ENCODE assay signal across 8 cellular contexts in genomic region chr2:217789736-217790181, GRCh38.
A peak's percentile ranks its signal among the peaks of the same experiment; 100 is the strongest.
DNase-seq lines count a peak whose midpoint lies in the region; ATAC-seq and TF ChIP-seq lines count a peak whose summit lies in the region.

No MANE protein-coding gene starts in this region.

- in situ Hi-C loops in mammary epithelial cell (cut with MboI; ENCODE audit: low sequenced_read_pairs in 2 of 2), result loop anchor here (5.0 to 10.0 kb wide), 4 partner anchors 93 to 198 kb away; no protein-coding TSS in a partner anchor

- TF ChIP-seq CTCF in breast epithelium (IDR thresholded peaks at IDR 0.05) (no peak), mammary epithelial cell (conservative IDR thresholded peaks at IDR 0.05 in 1 of 2, IDR thresholded peaks at IDR 0.05 in 1 of 2; ENCODE audit: extremely low read depth in 1 of 2, insufficient read depth in 1 of 2, low read depth in 1 of 2, low read length in 2 of 2) (no peak), lower lobe of right lung (IDR thresholded peaks at IDR 0.05) (no peak), upper lobe of right lung (IDR thresholded peaks at IDR 0.05) (no peak), hepatocyte (IDR thresholded peaks at IDR 0.05; ENCODE audit: poor library complexity) (no peak)

- no peaks in the 10 kb centered on the region for H3K36me3 Mint-ChIP-seq in activated T-helper 2 cell treated with anti-CD3 and anti-CD28 coated beads, Interferon-gamma antibody, Interleukin-2, Interleukin-4, amounts not matched to agents 10 μg/mL and 5 μg/mL and 100 μg/mL, durations not matched to agents 14 hours and 24 hours and 36 hours (ENCODE audit: low read depth)

- ATAC-seq in lower lobe of right lung (peak in 1 of 2 donors; percentile 1), upper lobe of right lung (no peak), HG02884 (IDR thresholded peaks at IDR 0.05; ENCODE audit: unreplicated experiment) (no peak)

- TF ChIP-seq POLR2A in breast epithelium (IDR thresholded peaks at IDR 0.05), result no peak

- H3K79me2 ChIP-seq in mammary epithelial cell (ENCODE audit: insufficient read depth, low read length), result no peaks in the 10 kb centered on the region
- H3K79me2 ChIP-seq in hepatocyte, result no peaks in the 10 kb centered on the region

- H3K4me1 Mint-ChIP-seq in activated T-helper 2 cell treated with anti-CD3 and anti-CD28 coated beads, Interferon-gamma antibody, Interleukin-2, Interleukin-4, amounts not matched to agents 10 μg/mL and 5 μg/mL and 100 μg/mL, durations not matched to agents 14 hours and 24 hours and 36 hours (ENCODE audit: low read depth), result peaks cover 12% of the 10 kb centered on the region

- no peak overlapping the region for H2AFZ ChIP-seq in mammary epithelial cell (ENCODE audit: low read depth, low read length)
- no peak overlapping the region for H2AFZ ChIP-seq in hepatocyte

- no peaks in the 10 kb centered on the region for H3K9me3 Mint-ChIP-seq in activated T-helper 2 cell treated with anti-CD3 and anti-CD28 coated beads, Interferon-gamma antibody, Interleukin-2, Interleukin-4, amounts not matched to agents 10 μg/mL and 5 μg/mL and 100 μg/mL, durations not matched to agents 14 hours and 24 hours and 36 hours

- H3K4me3 ChIP-seq in breast epithelium (peak overlapping the region in 2 of 3 donors; percentile 5 to 18), mammary epithelial cell (replicated peaks in 1 of 3; ENCODE audit: insufficient read depth in 1 of 3, low read depth in 2 of 3, low read length in 3 of 3) (no peak overlapping the region), lower lobe of right lung (peak overlapping the region; percentile 30), upper lobe of right lung (peak overlapping the region; percentile 21), hepatocyte (no peak overlapping the region)

- H3K4me3 Mint-ChIP-seq in activated T-helper 2 cell treated with anti-CD3 and anti-CD28 coated beads, Interferon-gamma antibody, Interleukin-2, Interleukin-4, amounts not matched to agents 10 μg/mL and 5 μg/mL and 100 μg/mL, durations not matched to agents 14 hours and 24 hours and 36 hours (ENCODE audit: low read depth), result peak overlapping the region; percentile 51

- no peaks in the 10 kb centered on the region for H3K27me3 ChIP-seq in breast epithelium
- H3K27me3 ChIP-seq in mammary epithelial cell (ENCODE audit: insufficient read depth, low read length), result no peaks in the 10 kb centered on the region
- no peaks in the 10 kb centered on the region for H3K27me3 ChIP-seq in lower lobe of right lung (ENCODE audit: low read depth)
- H3K27me3 ChIP-seq in upper lobe of right lung, result no peaks in the 10 kb centered on the region
- H3K27me3 ChIP-seq in hepatocyte, result no peaks in the 10 kb centered on the region

- DNase-seq in breast epithelium (ENCODE audit: low spot score in 2 of 2) (no peak), mammary epithelial cell (no peak), lower lobe of right lung (no peak), upper lobe of right lung (no peak), hepatocyte (ENCODE audit: low spot score) (no peak), HUDEP-2 (lab: John Stamatoyannopoulos, UW; ENCODE audit: unreplicated experiment in 76 of 76) (no peak)
- DNase-seq in activated T-helper 2 cell treated with anti-CD3 and anti-CD28 coated beads, Interferon-gamma antibody, Interleukin-2, Interleukin-4, amounts not matched to agents 10 μg/mL and 5 μg/mL and 100 μg/mL, durations not matched to agents 14 hours and 24 hours and 36 hours (ENCODE audit: low spot score), result no peak

- no peak overlapping the region for H3K27ac Mint-ChIP-seq in activated T-helper 2 cell treated with anti-CD3 and anti-CD28 coated beads, Interferon-gamma antibody, Interleukin-2, Interleukin-4, amounts not matched to agents 10 μg/mL and 5 μg/mL and 100 μg/mL, durations not matched to agents 14 hours and 24 hours and 36 hours

- H3K27ac ChIP-seq in breast epithelium (peak overlapping the region; percentile 36 to 64), mammary epithelial cell (ENCODE audit: insufficient read depth, low read depth, low read length) (no peak overlapping the region), lower lobe of right lung (peak overlapping the region; percentile 49), upper lobe of right lung (peak overlapping the region; percentile 21), hepatocyte (no peak overlapping the region)

- H3K9ac ChIP-seq in mammary epithelial cell (ENCODE audit: insufficient read depth, low read length), result no peak overlapping the region

- H3K9me2 ChIP-seq in hepatocyte (replicated peaks; ENCODE audit: insufficient read depth), result no peaks in the 10 kb centered on the region

- CTCF ChIA-PET in mammary epithelial cell (lab: Charles Lee; ENCODE audit: low non-redundant PET), result no interaction called here

- H3K27me3 Mint-ChIP-seq in activated T-helper 2 cell treated with anti-CD3 and anti-CD28 coated beads, Interferon-gamma antibody, Interleukin-2, Interleukin-4, amounts not matched to agents 10 μg/mL and 5 μg/mL and 100 μg/mL, durations not matched to agents 14 hours and 24 hours and 36 hours (ENCODE audit: low read depth), result no peaks in the 10 kb centered on the region

- H4K20me1 ChIP-seq in mammary epithelial cell (ENCODE audit: insufficient read depth, low read length), result no peaks in the 10 kb centered on the region
- H4K20me1 ChIP-seq in hepatocyte (ENCODE audit: insufficient read depth, poor library complexity, severe bottlenecking), result no peaks in the 10 kb centered on the region

- H3K4me1 ChIP-seq in breast epithelium, result no peaks in the 10 kb centered on the region
- H3K4me1 ChIP-seq in mammary epithelial cell (ENCODE audit: insufficient read depth, low read length), result peaks cover 7% of the 10 kb centered on the region
- H3K4me1 ChIP-seq in lower lobe of right lung, result peaks cover 31% of the 10 kb centered on the region
- H3K4me1 ChIP-seq in upper lobe of right lung, result peaks cover 11% of the 10 kb centered on the region
- no peaks in the 10 kb centered on the region for H3K4me1 ChIP-seq in hepatocyte (ENCODE audit: insufficient read depth)

- WGBS in mammary epithelial cell (ENCODE audit: low coverage, missing lambda C conversion rate), result 76% methylated on average over 11 of the region's 13 CpGs
- 77% methylated on average over 13 of the region's 13 CpGs for WGBS in hepatocyte (ENCODE audit: low lambda C conversion rate, missing lambda C conversion rate)

- dilution Hi-C loops in mammary epithelial cell (cut with HindIII; ENCODE audit: low sequenced_read_pairs), result loop anchor here (5.0 kb wide), 2 partner anchors 103 to 193 kb away; no protein-coding TSS in a partner anchor

- H3K4me2 ChIP-seq in mammary epithelial cell (ENCODE audit: insufficient read depth, low read depth, low read length) (no peak overlapping the region), hepatocyte (no peak overlapping the region)

- H3K36me3 ChIP-seq in breast epithelium, result no peaks in the 10 kb centered on the region
- H3K36me3 ChIP-seq in mammary epithelial cell (ENCODE audit: insufficient read depth, low read length), result no peaks in the 10 kb centered on the region
- peaks cover 12% of the 10 kb centered on the region for H3K36me3 ChIP-seq in lower lobe of right lung
- peaks cover 6% of the 10 kb centered on the region for H3K36me3 ChIP-seq in upper lobe of right lung
- H3K36me3 ChIP-seq in hepatocyte (replicated peaks; ENCODE audit: insufficient read depth, low read depth), result no peaks in the 10 kb centered on the region

- no TSS peak for BruUV-seq in mammary epithelial cell (replicated peaks; lab: Mats Ljungman, UMichigan)

- intact Hi-C loops in breast epithelium (cut with DNase I; ENCODE audit: low total_unique reads) (loop anchor here (5.0 to 10.0 kb wide), 3 partner anchors 103 to 235 kb away; no protein-coding TSS in a partner anchor), mammary epithelial cell (cut with micrococcal nuclease) (loop anchor here (1.0 to 5.0 kb wide), 5 partner anchors 97 to 468 kb away; no protein-coding TSS in a partner anchor), lower lobe of right lung (cut with DNase I) (loop anchor here (10.0 kb wide), 1 partner anchor 205 kb away; no protein-coding TSS in a partner anchor), upper lobe of right lung (cut with DNase I) (loop anchor here (5.0 kb wide), 2 partner anchors 98 to 198 kb away; no protein-coding TSS in a partner anchor)
- intact Hi-C loops in activated T-helper 2 cell treated with anti-CD3 and anti-CD28 coated beads, Interferon-gamma antibody, Interleukin-2, Interleukin-4, amounts not matched to agents 10 μg/mL and 5 μg/mL and 100 μg/mL, durations not matched to agents 14 hours and 24 hours and 36 hours (cut with micrococcal nuclease), result loop anchor here (1.0 to 5.0 kb wide), 3 partner anchors 97 to 278 kb away; partner anchors contain the start of gene RUFY4

- H3K9me3 ChIP-seq in breast epithelium (no peaks in the 10 kb centered on the region), mammary epithelial cell (replicated peaks; ENCODE audit: insufficient read depth, low read length) (no peaks in the 10 kb centered on the region), lower lobe of right lung (no peaks in the 10 kb centered on the region), upper lobe of right lung (no peaks in the 10 kb centered on the region), hepatocyte (ENCODE audit: low read depth) (no peaks in the 10 kb centered on the region)

Comparison
In these comparisons a context has a peak if more than half of its experiments do, and no peak if none do; other contexts are left out.
1. H3K27ac ChIP-seq: peak in breast epithelium (2 of 2), lower lobe of right lung (single experiment) and upper lobe of right lung (single experiment); none in mammary epithelial cell (single experiment) and hepatocyte (single experiment).
2. H3K4me3 ChIP-seq: peak in breast epithelium (2 of 3), lower lobe of right lung (single experiment) and upper lobe of right lung (single experiment); none in mammary epithelial cell (0 of 3) and hepatocyte (single experiment).